In genomic region chr22:20456064-20456721, GRCh38 we compare ENCODE assay signal across 8 cellular contexts. TPM values are rescaled to one million over a fixed set of nuclear protein-coding genes. Genes with fewer than 3 reads are reported as not detected.
DNase-seq lines count a peak whose midpoint lies in the region; ATAC-seq and TF ChIP-seq lines count a peak whose summit lies in the region.

No MANE protein-coding gene starts in this region.

- H3K9me3 ChIP-seq in lower lobe of right lung = no peaks in the 10 kb centered on the region

- no peaks in the 10 kb centered on the region for H3K27me3 ChIP-seq in lower lobe of right lung (ENCODE audit: low read depth)

- DNase-seq in COLO668 (lab: John Stamatoyannopoulos, UW; ENCODE audit: unreplicated experiment) (peak; percentile 60), HEK293T (ENCODE audit: extremely low spot score) (peak; percentile 94), NCI-H526 (lab: John Stamatoyannopoulos, UW) (peak; percentile 59 to 81), lower lobe of right lung (peak; percentile 82)
- DNase-seq in activated CD4-positive, alpha-beta T cell treated with anti-CD3 and anti-CD28 coated beads, Interleukin-2, amount 50 U/mL, for 4 hours = peak; percentile 68 to 69
- DNase-seq in effector CD4-positive, alpha-beta T cell = peak; percentile 60
- DNase-seq in stimulated activated CD8-positive, alpha-beta memory T cell treated with anti-CD3 and anti-CD28 coated beads, Interleukin-12 subunit alpha, Interleukin-12 subunit beta, amount 100 ng/mL, for 1 hour (ENCODE audit: low read depth) = peak; percentile 60

- TF ChIP-seq CTCF in lower lobe of right lung (IDR thresholded peaks at IDR 0.05) = peak; percentile 90

- intact Hi-C loops in lower lobe of right lung (cut with DNase I) = loop anchor here (5.0 kb wide), 1 partner anchor 39 kb away; no protein-coding TSS in a partner anchor

- H3K4me1 ChIP-seq in lower lobe of right lung = peaks cover 9% of the 10 kb centered on the region

- H3K27ac ChIP-seq in lower lobe of right lung = no peak overlapping the region

- H3K36me3 ChIP-seq in lower lobe of right lung = peaks cover 31% of the 10 kb centered on the region

- CTCF ChIA-PET in HEK293T (lab: Yijun Ruan, JAX) = interaction anchor here (0.6 to 1.5 kb wide), 6 partner anchors 15 to 38 kb away, joined by 3 to 26 read pairs (median 4); no protein-coding TSS in a partner anchor

- POLR2A ChIA-PET in HEK293T (lab: Yijun Ruan, JAX) = interaction anchor here (0.6 to 1.4 kb wide), 3 partner anchors 19 to 62 kb away, joined by 4 to 8 read pairs (median 4); partner anchors contain the start of gene ZNF74

- H3K4me3 ChIP-seq in lower lobe of right lung = no peak overlapping the region

- ATAC-seq in lower lobe of right lung (peak; percentile 89 to 91), GM19463 (IDR thresholded peaks at IDR 0.05; ENCODE audit: unreplicated experiment) (no peak)

TF ChIP-seq in HEK293T, 16 proteins besides CTCF, POLR2A, EP300 and RAD21:
- no peak for TF ChIP-seq SP1 (IDR thresholded peaks at IDR 0.05)
- peak; percentile 55; the same call in 1 of the 2 replicates for TF ChIP-seq ZNF384 (IDR thresholded peaks at IDR 0.05)

RNA-seq across cellular contexts. Expression of gene SCARF2, which starts 18.6 kb away (rescaled TPM):
- 12.6 TPM for total RNA-seq in lower lobe of right lung

RNA-seq across cellular contexts. Expression of gene KLHL22, which starts 39.4 kb away (rescaled TPM):
- total RNA-seq in lower lobe of right lung = 24.0 TPM

RNA-seq across cellular contexts. Expression of gene MED15, which starts 51.2 kb away (rescaled TPM):
- 105 TPM for total RNA-seq in lower lobe of right lung
